Comparison of ENCODE assay signal across 8 cellular contexts in genomic region chr17:19346351-19347255, GRCh38. TPM values are rescaled to one million over a fixed set of nuclear protein-coding genes. Genes with fewer than 3 reads are reported as not detected.
DNase-seq lines count a peak whose midpoint lies in the region; ATAC-seq and TF ChIP-seq lines count a peak whose summit lies in the region.

No MANE protein-coding gene starts in this region.

- TF ChIP-seq POLR2A in stomach (IDR thresholded peaks at IDR 0.05), result no peak

- H3K4me2 ChIP-seq in mesendoderm (ENCODE audit: low read length), result no peak overlapping the region

- no peak overlapping the region for H3K4me3 Mint-ChIP-seq in activated CD4-positive, alpha-beta memory T cell treated with anti-CD3 and anti-CD28 coated beads for 36 hours
- H3K4me3 Mint-ChIP-seq in activated CD4-positive, alpha-beta memory T cell treated with anti-CD3 and anti-CD28 coated beads, Interleukin-2, amount 10 ng/mL, durations not matched to agents 7 days and 5 days, result no peak overlapping the region

- H3K27ac ChIP-seq in ascending aorta (peak overlapping the region; percentile 94 to 95), stomach (peak overlapping the region; percentile 29 to 81 (median 70)), mesendoderm (ENCODE audit: low read depth, low read length) (no peak overlapping the region)

- no peak overlapping the region for H3K27ac Mint-ChIP-seq in activated CD4-positive, alpha-beta memory T cell treated with anti-CD3 and anti-CD28 coated beads for 36 hours
- H3K27ac Mint-ChIP-seq in activated CD4-positive, alpha-beta memory T cell treated with anti-CD3 and anti-CD28 coated beads, Interleukin-2, amount 10 ng/mL, durations not matched to agents 7 days and 5 days, result no peak overlapping the region

- no peak overlapping the region for H2BK5ac ChIP-seq in mesendoderm (ENCODE audit: low read length)

- H3K9me3 ChIP-seq in ascending aorta, result no peaks in the 10 kb centered on the region
- H3K9me3 ChIP-seq in stomach, result no peaks in the 10 kb centered on the region

- no peak overlapping the region for H4K8ac ChIP-seq in mesendoderm (ENCODE audit: low read depth, low read length)

- CTCF ChIA-PET in activated CD4-positive, alpha-beta memory T cell treated with anti-CD3 and anti-CD28 coated beads for 36 hours (lab: Charles Lee), result no interaction called here
- CTCF ChIA-PET in activated CD4-positive, alpha-beta memory T cell treated with anti-CD3 and anti-CD28 coated beads, Interleukin-2, amount 10 ng/mL, durations not matched to agents 7 days and 5 days (lab: Charles Lee), result no interaction called here

- H3K4me1 ChIP-seq in ascending aorta, result peaks cover 18 to 23% of the 10 kb centered on the region in 2 donors
- H3K4me1 ChIP-seq in stomach, result peaks cover 19 to 57% (median 38%) of the 10 kb centered on the region in 4 donors
- no peaks in the 10 kb centered on the region for H3K4me1 ChIP-seq in mesendoderm (ENCODE audit: control insufficient read depth, low read depth, low read length)

- H3K27me3 Mint-ChIP-seq in activated CD4-positive, alpha-beta memory T cell treated with anti-CD3 and anti-CD28 coated beads for 36 hours, result peaks cover 4% of the 10 kb centered on the region
- peaks cover 9% of the 10 kb centered on the region for H3K27me3 Mint-ChIP-seq in activated CD4-positive, alpha-beta memory T cell treated with anti-CD3 and anti-CD28 coated beads, Interleukin-2, amount 10 ng/mL, durations not matched to agents 7 days and 5 days

- H2AK5ac ChIP-seq in mesendoderm (ENCODE audit: low read length), result no peak overlapping the region

- no peak overlapping the region for H3K23ac ChIP-seq in mesendoderm (ENCODE audit: low read length)

- no peaks in the 10 kb centered on the region for H3K27me3 ChIP-seq in ascending aorta
- no peaks in the 10 kb centered on the region for H3K27me3 ChIP-seq in stomach
- H3K27me3 ChIP-seq in mesendoderm (ENCODE audit: insufficient read depth, low read length, poor library complexity), result no peaks in the 10 kb centered on the region

- H3K36me3 ChIP-seq in ascending aorta (no peaks in the 10 kb centered on the region), stomach (no peaks in the 10 kb centered on the region), mesendoderm (ENCODE audit: control insufficient read depth, insufficient read depth, low read length) (no peaks in the 10 kb centered on the region)

- POLR2A ChIA-PET in activated CD4-positive, alpha-beta memory T cell treated with anti-CD3 and anti-CD28 coated beads for 36 hours (lab: Charles Lee), result no interaction called here
- POLR2A ChIA-PET in activated CD4-positive, alpha-beta memory T cell treated with anti-CD3 and anti-CD28 coated beads, Interleukin-2, amount 10 ng/mL, durations not matched to agents 7 days and 5 days (lab: Charles Lee), result no interaction called here

- H2BK120ac ChIP-seq in mesendoderm (ENCODE audit: low read depth, low read length), result no peak overlapping the region

- no peak overlapping the region for H3K56ac ChIP-seq in mesendoderm (ENCODE audit: low read length)

- H3K36me3 Mint-ChIP-seq in activated CD4-positive, alpha-beta memory T cell treated with anti-CD3 and anti-CD28 coated beads for 36 hours, result no peaks in the 10 kb centered on the region
- no peaks in the 10 kb centered on the region for H3K36me3 Mint-ChIP-seq in activated CD4-positive, alpha-beta memory T cell treated with anti-CD3 and anti-CD28 coated beads, Interleukin-2, amount 10 ng/mL, durations not matched to agents 7 days and 5 days (ENCODE audit: low read depth)

- H3K9ac ChIP-seq in mesendoderm (ENCODE audit: low read length), result no peak overlapping the region

- H3K4me3 ChIP-seq in ascending aorta, result peak overlapping the region in 1 of 2 donors; percentile 14
- H3K4me3 ChIP-seq in stomach, result no peak overlapping the region
- no peak overlapping the region for H3K4me3 ChIP-seq in mesendoderm (ENCODE audit: low read length)

- DNase-seq in activated CD4-positive, alpha-beta memory T cell treated with anti-CD3 and anti-CD28 coated beads for 36 hours, result peak; percentile 7
- DNase-seq in activated CD4-positive, alpha-beta memory T cell treated with anti-CD3 and anti-CD28 coated beads, Interleukin-2, amount 10 ng/mL, durations not matched to agents 7 days and 5 days, result no peak
- DNase-seq in ascending aorta (ENCODE audit: low spot score in 2 of 2) (peak; percentile 57 to 94), iris pigment epithelial cell (ENCODE audit: low read depth) (peak; percentile 84), stomach (peak; percentile 61), NCI-H510A (lab: John Stamatoyannopoulos, UW) (no peak), mesendoderm (no peak)

- TF ChIP-seq CTCF in ascending aorta (IDR thresholded peaks at IDR 0.05), result no peak
- TF ChIP-seq CTCF in stomach (IDR thresholded peaks at IDR 0.05), result no peak

- H2BK15ac ChIP-seq in mesendoderm (replicated peaks; ENCODE audit: low read depth), result no peak overlapping the region

- TF ChIP-seq EP300 in stomach (IDR thresholded peaks at IDR 0.05), result no peak

- intact Hi-C loops in activated CD4-positive, alpha-beta memory T cell treated with anti-CD3 and anti-CD28 coated beads for 36 hours (cut with micrococcal nuclease), result no loop called here
- intact Hi-C loops in ascending aorta (cut with DNase I), result no loop called here
- intact Hi-C loops in stomach (cut with DNase I; ENCODE audit: low total_unique reads), result no loop called here

- H3K4ac ChIP-seq in mesendoderm (ENCODE audit: low read depth, low read length), result no peak overlapping the region

- no peak overlapping the region for H4K5ac ChIP-seq in mesendoderm (ENCODE audit: low read length)

- WGBS in stomach, 5 donors, result 52 to 64% (median 56%) methylated on average over 14 to 19 of the region's 19 CpGs
- no CpG with 5 or more reads among the region's 19 CpGs for WGBS in mesendoderm (ENCODE audit: extremely low coverage, insufficient coverage, low lambda C conversion rate)

- H3K4me1 Mint-ChIP-seq in activated CD4-positive, alpha-beta memory T cell treated with anti-CD3 and anti-CD28 coated beads for 36 hours (ENCODE audit: low read depth), result no peaks in the 10 kb centered on the region
- no peaks in the 10 kb centered on the region for H3K4me1 Mint-ChIP-seq in activated CD4-positive, alpha-beta memory T cell treated with anti-CD3 and anti-CD28 coated beads, Interleukin-2, amount 10 ng/mL, durations not matched to agents 7 days and 5 days

- H3K18ac ChIP-seq in mesendoderm (ENCODE audit: low read length), result no peak overlapping the region

- H3K79me2 ChIP-seq in mesendoderm (ENCODE audit: control insufficient read depth, insufficient read depth, low read length), result no peaks in the 10 kb centered on the region

- ATAC-seq in GM18867 (IDR thresholded peaks at IDR 0.05; ENCODE audit: unreplicated experiment), result no peak

- H3K9me3 Mint-ChIP-seq in activated CD4-positive, alpha-beta memory T cell treated with anti-CD3 and anti-CD28 coated beads for 36 hours, result no peaks in the 10 kb centered on the region
- H3K9me3 Mint-ChIP-seq in activated CD4-positive, alpha-beta memory T cell treated with anti-CD3 and anti-CD28 coated beads, Interleukin-2, amount 10 ng/mL, durations not matched to agents 7 days and 5 days, result no peaks in the 10 kb centered on the region

- H3K79me1 ChIP-seq in mesendoderm (ENCODE audit: low read length), result no peaks in the 10 kb centered on the region

RNA-seq across cellular contexts. Expression of gene B9D1, which starts 15.9 kb away (rescaled TPM):
- total RNA-seq in activated CD4-positive, alpha-beta memory T cell treated with anti-CD3 and anti-CD28 coated beads for 36 hours, result 1 to 10 TPM; 7.2 to 7.6 TPM
- 1 to 10 TPM; 2.7 to 3.1 TPM for total RNA-seq in activated CD4-positive, alpha-beta memory T cell treated with anti-CD3 and anti-CD28 coated beads, Interleukin-2, amount 10 ng/mL, durations not matched to agents 7 days and 5 days
- total RNA-seq in ascending aorta (49.1 TPM), stomach (10 to 100 TPM in 3 of 5 donors, not detected in 2; 10.9 to 22.8 (median 21.3) TPM)
- polyA plus RNA-seq in stomach, result 10 to 100 TPM; 10.9 to 18.4 (median 15.1) TPM
- 30.4 TPM for polyA plus RNA-seq in mesendoderm (2013, experiment 1 of 2)
- 29.6 TPM for polyA plus RNA-seq in mesendoderm (2013, experiment 2 of 2)

RNA-seq across cellular contexts. Expression of gene MAPK7, which starts 31.7 kb away (rescaled TPM):
- 10 to 100 TPM; 15.4 to 17.2 TPM for total RNA-seq in activated CD4-positive, alpha-beta memory T cell treated with anti-CD3 and anti-CD28 coated beads for 36 hours
- 10 to 100 TPM; 40.6 to 41.4 TPM for total RNA-seq in activated CD4-positive, alpha-beta memory T cell treated with anti-CD3 and anti-CD28 coated beads, Interleukin-2, amount 10 ng/mL, durations not matched to agents 7 days and 5 days
- total RNA-seq in ascending aorta (146 TPM), stomach (100 to 1,000 TPM in 2 of 5 donors, 10 to 100 TPM in 3; 24.0 to 221 (median 40.2) TPM)
- polyA plus RNA-seq in stomach, result 10 to 100 TPM; 10.3 to 13.4 (median 11.3) TPM
- polyA plus RNA-seq in mesendoderm (2013, experiment 1 of 2), result 51.0 TPM
- 48.4 TPM for polyA plus RNA-seq in mesendoderm (2013, experiment 2 of 2)

RNA-seq across cellular contexts. Expression of gene MFAP4, which starts 40.4 kb away (rescaled TPM):
- total RNA-seq in activated CD4-positive, alpha-beta memory T cell treated with anti-CD3 and anti-CD28 coated beads for 36 hours, result not detected
- not detected for total RNA-seq in activated CD4-positive, alpha-beta memory T cell treated with anti-CD3 and anti-CD28 coated beads, Interleukin-2, amount 10 ng/mL, durations not matched to agents 7 days and 5 days
- 280 TPM for total RNA-seq in ascending aorta
- total RNA-seq in stomach, result 100 to 1,000 TPM in 2 of 5 donors, 10 to 100 TPM in 3; 29.3 to 125 (median 80.5) TPM
- polyA plus RNA-seq in stomach, result 10 to 100 TPM; 44.0 to 56.4 (median 47.7) TPM
- polyA plus RNA-seq in mesendoderm (2013, experiment 1 of 2), result 93.5 TPM
- polyA plus RNA-seq in mesendoderm (2013, experiment 2 of 2), result 84.3 TPM

Comparison
In these comparisons a context has a peak if more than half of its experiments do, and no peak if none do; other contexts are left out.
1. DNase-seq: peak in activated CD4-positive, alpha-beta memory T cell treated with anti-CD3 and anti-CD28 coated beads for 36 hours (single experiment), ascending aorta (2 of 2), iris pigment epithelial cell (single experiment) and stomach (single experiment); none in activated CD4-positive, alpha-beta memory T cell treated with anti-CD3 and anti-CD28 coated beads, Interleukin-2, amount 10 ng/mL, durations not matched to agents 7 days and 5 days (single experiment), NCI-H510A (single experiment) and mesendoderm (single experiment).
2. RNA of gene MFAP4, which starts 40.4 kb away (total RNA-seq): 280 TPM in ascending aorta (single experiment) and 29.3 to 125 TPM in stomach; not detected in activated CD4-positive, alpha-beta memory T cell treated with anti-CD3 and anti-CD28 coated beads, Interleukin-2, amount 10 ng/mL, durations not matched to agents 7 days and 5 days and not detected in activated CD4-positive, alpha-beta memory T cell treated with anti-CD3 and anti-CD28 coated beads for 36 hours; every median in the first group is over 10 times any median in the second.